Comparison of ENCODE assay signal across 18 cellular contexts in genomic region chr17:45388604-45389325, GRCh38. TPM values are rescaled to one million over a fixed set of nuclear protein-coding genes. Genes with fewer than 3 reads are reported as not detected.
A peak's percentile ranks its signal among the peaks of the same experiment; 100 is the strongest.
DNase-seq lines count a peak whose midpoint lies in the region; ATAC-seq and TF ChIP-seq lines count a peak whose summit lies in the region.
"Had no signal": no experiment of that assay in that cellular context is flagged by ENCODE, and none has a peak within 500 bp of the region (broad histone marks: within the 10 kb centered on the region; RNA-seq: fewer than 3 reads in every experiment).

No MANE protein-coding gene starts in this region.

- H3K4me2 ChIP-seq in IMR-90 (ENCODE audit: low read depth, low read length) (no peak overlapping the region), neural progenitor cell (no peak overlapping the region), trophoblast cell (ENCODE audit: low read length) (no peak overlapping the region)

- H4K91ac ChIP-seq in IMR-90 (ENCODE audit: insufficient read depth, low read depth, low read length) = no peak overlapping the region
- H4K91ac ChIP-seq in trophoblast cell (ENCODE audit: low read depth, low read length) = no peak overlapping the region

- H2BK120ac ChIP-seq in IMR-90 (ENCODE audit: low read depth, low read length) (no peak overlapping the region), trophoblast cell (ENCODE audit: insufficient read depth, low read length, poor library complexity) (no peak overlapping the region)

- TF ChIP-seq RAD21 in IMR-90 (IDR thresholded peaks at IDR 0.05; ENCODE audit: low read length) = no peak

- H3K9me3 ChIP-seq in IMR-90 (ENCODE audit: control insufficient read depth, insufficient read depth, low read length) (no peaks in the 10 kb centered on the region), neural progenitor cell (ENCODE audit: low read depth) (no peaks in the 10 kb centered on the region), trophoblast cell (ENCODE audit: insufficient read depth, low read depth, low read length) (no peaks in the 10 kb centered on the region)

- peak overlapping the region; percentile 34 for H3K4me3 Mint-ChIP-seq in neural progenitor cell
- H3K4me3 Mint-ChIP-seq: activated B cell treated with CpG ODN at 0.5 μM for 24 hours, mesothelial cell of epicardium had no signal

- H3K27me3 Mint-ChIP-seq in neural progenitor cell (ENCODE audit: insufficient read depth, low read depth) = peaks cover 5% of the 10 kb centered on the region

- H3K4ac ChIP-seq in IMR-90 (ENCODE audit: low read depth, low read length) (no peak overlapping the region), trophoblast cell (ENCODE audit: low read depth, low read length) (no peak overlapping the region)

- POLR2A ChIA-PET in IMR-90 (lab: Charles Lee; ENCODE audit: unreplicated experiment) = interaction anchor here (0.6 kb wide), 3 partner anchors 21 to 79 kb away, joined by 3 to 7 read pairs (median 7); no protein-coding TSS in a partner anchor

- in situ Hi-C loops in IMR-90 (cut with MboI; ENCODE audit: low sequenced_read_pairs) (loop anchor here (5.0 kb wide), 2 partner anchors 111 to 171 kb away; no protein-coding TSS in a partner anchor), brain microvascular endothelial cell (cut with HindIII; ENCODE audit: low pct_ligation_motif_present, low sequenced_read_pairs) (loop anchor here (25.0 kb wide), 1 partner anchor 176 kb away; the partner anchor contains the start of gene FMNL1)

- peaks cover 15% of the 10 kb centered on the region for H3K4me1 Mint-ChIP-seq in neural progenitor cell

- 60% methylated on average over 5 of the region's 10 CpGs; no CpG with 5 or more reads in 1 of the 2 experiments for WGBS in IMR-90 (ENCODE audit: extremely low coverage in 2 of 2, insufficient read length in 1 of 2), 2 experiments
- WGBS in trophoblast cell (ENCODE audit: extremely low coverage, insufficient coverage, insufficient read length) = 100% methylated on average over 4 of the region's 10 CpGs

- no peak for TF ChIP-seq POLR2A in IMR-90 (IDR thresholded peaks at IDR 0.05; ENCODE audit: low read depth, low read length)

- H3K14ac ChIP-seq in IMR-90 (replicated peaks; ENCODE audit: low read depth, low read length) (no peak overlapping the region), trophoblast cell (ENCODE audit: low read length) (no peak overlapping the region)

- H3K4me1 ChIP-seq in IMR-90 (ENCODE audit: control insufficient read depth, insufficient read depth, low read length) (peaks cover 5% of the 10 kb centered on the region; the same call in 1 of the 2 replicates), neural progenitor cell (no peaks in the 10 kb centered on the region), trophoblast cell (ENCODE audit: control insufficient read depth in 1 of 2, insufficient read depth in 2 of 2, low read length in 2 of 2) (no peaks in the 10 kb centered on the region)

- H3K36me3 ChIP-seq in IMR-90 (ENCODE audit: control insufficient read depth, insufficient read depth, low read length) = no peaks in the 10 kb centered on the region
- no peaks in the 10 kb centered on the region for H3K36me3 ChIP-seq in brain microvascular endothelial cell (replicated peaks)
- H3K36me3 ChIP-seq in neural progenitor cell = no peaks in the 10 kb centered on the region
- no peaks in the 10 kb centered on the region for H3K36me3 ChIP-seq in trophoblast cell (ENCODE audit: control insufficient read depth in 1 of 2, insufficient read depth in 2 of 2, low read length in 2 of 2)

- peak; percentile 80 for ATAC-seq in IMR-90 (ENCODE audit: low read depth)
- no peak for ATAC-seq in GM21515 (IDR thresholded peaks at IDR 0.05; ENCODE audit: unreplicated experiment)

- no peaks in the 10 kb centered on the region for H3K9me1 ChIP-seq in IMR-90 (ENCODE audit: insufficient read depth, low read length)

- no peak overlapping the region for H2BK15ac ChIP-seq in IMR-90 (ENCODE audit: low read depth, low read length)

- no peaks in the 10 kb centered on the region for H3K9me3 Mint-ChIP-seq in neural progenitor cell
- H3K9me3 Mint-ChIP-seq: activated B cell treated with CpG ODN at 0.5 μM for 24 hours, mesothelial cell of epicardium had no signal

- H4K5ac ChIP-seq in IMR-90 (ENCODE audit: low read depth, low read length) = no peak overlapping the region

- H3K79me2 ChIP-seq in neural progenitor cell (ENCODE audit: low read depth) (no peaks in the 10 kb centered on the region), trophoblast cell (ENCODE audit: control insufficient read depth, insufficient read depth, low read length, poor library complexity) (no peaks in the 10 kb centered on the region)

- H3K9ac ChIP-seq in IMR-90 (ENCODE audit: low read depth, low read length) = no peak overlapping the region
- no peak overlapping the region for H3K9ac ChIP-seq in neural progenitor cell
- H3K9ac ChIP-seq in trophoblast cell (ENCODE audit: low read length) = no peak overlapping the region

- CTCF ChIA-PET in IMR-90 (lab: Yijun Ruan, JAX) = no interaction called here

- H3K27ac ChIP-seq in IMR-90 (ENCODE audit: insufficient read depth, low read length) (no peak overlapping the region), brain microvascular endothelial cell (no peak overlapping the region), neural progenitor cell (no peak overlapping the region), trophoblast cell (ENCODE audit: low read depth, low read length) (no peak overlapping the region)
- H3K27ac ChIP-seq: C4-2B, epithelial cell of prostate, HL-60 had no signal

- H3K56ac ChIP-seq in IMR-90 (ENCODE audit: extremely low read depth, insufficient read depth, low read length) = no peak overlapping the region

- peak overlapping the region; percentile 3 for H3K27ac Mint-ChIP-seq in neural progenitor cell
- H3K27ac Mint-ChIP-seq: activated B cell treated with CpG ODN at 0.5 μM for 24 hours, mesothelial cell of epicardium had no signal

- H3K27me3 ChIP-seq in IMR-90 (ENCODE audit: control insufficient read depth, insufficient read depth, low read length) (peaks cover 13% of the 10 kb centered on the region; the same call in 1 of the 2 replicates), brain microvascular endothelial cell (replicated peaks) (no peaks in the 10 kb centered on the region), neural progenitor cell (no peaks in the 10 kb centered on the region), trophoblast cell (ENCODE audit: insufficient read depth, low read length) (no peaks in the 10 kb centered on the region)

- H3K4me3 ChIP-seq in IMR-90 (ENCODE audit: insufficient read depth, low read depth, low read length) (no peak overlapping the region), brain microvascular endothelial cell (ENCODE audit: low read depth, low read length) (no peak overlapping the region), neural progenitor cell (no peak overlapping the region), trophoblast cell (ENCODE audit: low read depth, low read length) (no peak overlapping the region)

- no peaks in the 10 kb centered on the region for H3F3A ChIP-seq in neural progenitor cell (ENCODE audit: low read depth)

- intact Hi-C loops in IMR-90 (cut with micrococcal nuclease) = loop anchor here (5.0 kb wide), 1 partner anchor 96 kb away; no protein-coding TSS in a partner anchor

- H4K8ac ChIP-seq in IMR-90 (ENCODE audit: low read depth in 2 of 2, low read length in 2 of 2) (no peak overlapping the region), trophoblast cell (ENCODE audit: low read depth, low read length) (no peak overlapping the region)

- dilution Hi-C loops in IMR-90 (cut with HindIII; ENCODE audit: low sequenced_read_pairs, unreplicated experiment) = no loop called here

- H3K79me1 ChIP-seq in IMR-90 (ENCODE audit: low read depth in 1 of 2, low read length in 2 of 2) = no peaks in the 10 kb centered on the region
- H3K79me1 ChIP-seq in trophoblast cell (ENCODE audit: low read length) = no peaks in the 10 kb centered on the region

- H2AFZ ChIP-seq in IMR-90 (replicated peaks; ENCODE audit: low read length, poor library complexity) = no peak overlapping the region
- no peak overlapping the region for H2AFZ ChIP-seq in neural progenitor cell (replicated peaks)
- no peak overlapping the region for H2AFZ ChIP-seq in trophoblast cell (ENCODE audit: insufficient read depth, low read length, poor library complexity)

- H3K36me3 Mint-ChIP-seq in neural progenitor cell = no peaks in the 10 kb centered on the region
- H3K36me3 Mint-ChIP-seq: mesothelial cell of epicardium had no signal

- H2AK5ac ChIP-seq in IMR-90 (ENCODE audit: low read depth, low read length) (peak overlapping the region; percentile 38; the same call in 1 of the 2 replicates), trophoblast cell (ENCODE audit: low read length) (no peak overlapping the region)

- no peak overlapping the region for H2BK12ac ChIP-seq in trophoblast cell (ENCODE audit: low read length)

- no peaks in the 10 kb centered on the region for H4K20me1 ChIP-seq in IMR-90 (ENCODE audit: insufficient read depth, low read length)
- H4K20me1 ChIP-seq in neural progenitor cell (ENCODE audit: low read depth) = no peaks in the 10 kb centered on the region

- H3K23ac ChIP-seq in IMR-90 (ENCODE audit: low read depth, low read length) (no peak overlapping the region), trophoblast cell (ENCODE audit: low read length) (no peak overlapping the region)

- H2AK9ac ChIP-seq in IMR-90 (replicated peaks; ENCODE audit: low read depth, low read length, poor library complexity) = no peak overlapping the region

- H3K18ac ChIP-seq in IMR-90 (ENCODE audit: low read depth, low read length) = no peak overlapping the region
- no peak overlapping the region for H3K18ac ChIP-seq in trophoblast cell (ENCODE audit: low read length)

- TF ChIP-seq CTCF in IMR-90 (conservative IDR thresholded peaks at IDR 0.05; ENCODE audit: low read depth, low read length) = no peak
- TF ChIP-seq CTCF in brain microvascular endothelial cell (IDR thresholded peaks at IDR 0.05; ENCODE audit: low read depth, low read length, missing control alignments) = no peak
- TF ChIP-seq CTCF in neural progenitor cell (IDR thresholded peaks at IDR 0.05) = no peak

- H2BK20ac ChIP-seq in IMR-90 (ENCODE audit: low read depth, low read length) = no peak overlapping the region

- no peak overlapping the region for H4K12ac ChIP-seq in trophoblast cell (ENCODE audit: low read depth, low read length)

- no TSS peak for BruUV-seq in IMR-90 (replicated peaks; lab: Mats Ljungman, UMichigan)

- H2BK5ac ChIP-seq in IMR-90 (ENCODE audit: low read depth, low read length, poor library complexity, severe bottlenecking) = no peak overlapping the region
- no peak overlapping the region for H2BK5ac ChIP-seq in trophoblast cell (ENCODE audit: low read depth, low read length, poor library complexity)

- DNase-seq in Daoy (ENCODE audit: low read depth) (peak; percentile 53), IMR-90 (peak; percentile 62), brain microvascular endothelial cell (peak; percentile 19), neural progenitor cell (ENCODE audit: low spot score) (no peak), ecto neural progenitor cell (ENCODE audit: low spot score) (no peak), NCI-H345 treated with DMSO at 0.1 percent for 48 hours (lab: John Stamatoyannopoulos, UW; ENCODE audit: unreplicated experiment) (no peak), trophoblast cell (no peak)
- DNase-seq: activated B cell treated with CpG ODN at 0.5 μM for 24 hours; Kasumi-1; NCI-H1694; NCI-H526; nucleus accumbens; stimulated activated naive CD4-positive, alpha-beta T cell had no signal

RNA-seq across cellular contexts. Expression of gene ARHGAP27, which starts 43.9 kb away (rescaled TPM):
- total RNA-seq in Daoy (2014; rRNA removed; shearing (Covaris generic)) = 2.8 and 3.3 TPM in 2 replicates
- total RNA-seq in IMR-90 (2012; rRNA removed) (under 0.01 and 0.56 TPM in 2 replicates), neural progenitor cell (ENCODE audit: low replicate concordance) (1.0 and 3.0 TPM in 2 replicates)
- 0.89 and 1.9 TPM in 2 replicates for polyA plus RNA-seq in IMR-90 (2012; rRNA removed)
- 0.37 and 0.67 TPM in 2 replicates for polyA plus RNA-seq in IMR-90 (2012; cell fraction: cytosol; rRNA removed)
- 7.4 and 16.4 TPM in 2 replicates for polyA plus RNA-seq in IMR-90 (2012; cell fraction: nucleus; rRNA removed; ENCODE audit: low replicate concordance)
- 12.2 and 13.9 TPM in 2 replicates for polyA plus RNA-seq in trophoblast cell (2013)

Comparison
In these comparisons a context has a peak if more than half of its experiments do, and no peak if none do; other contexts are left out.
1. DNase-seq: peak in Daoy (single experiment), IMR-90 (single experiment) and brain microvascular endothelial cell (single experiment); none in neural progenitor cell (single experiment), ecto neural progenitor cell (single experiment), NCI-H345 treated with DMSO at 0.1 percent for 48 hours (single experiment) and trophoblast cell (0 of 2).